ENCODE assay signal across 8 cellular contexts in the genomic region with DNA sequence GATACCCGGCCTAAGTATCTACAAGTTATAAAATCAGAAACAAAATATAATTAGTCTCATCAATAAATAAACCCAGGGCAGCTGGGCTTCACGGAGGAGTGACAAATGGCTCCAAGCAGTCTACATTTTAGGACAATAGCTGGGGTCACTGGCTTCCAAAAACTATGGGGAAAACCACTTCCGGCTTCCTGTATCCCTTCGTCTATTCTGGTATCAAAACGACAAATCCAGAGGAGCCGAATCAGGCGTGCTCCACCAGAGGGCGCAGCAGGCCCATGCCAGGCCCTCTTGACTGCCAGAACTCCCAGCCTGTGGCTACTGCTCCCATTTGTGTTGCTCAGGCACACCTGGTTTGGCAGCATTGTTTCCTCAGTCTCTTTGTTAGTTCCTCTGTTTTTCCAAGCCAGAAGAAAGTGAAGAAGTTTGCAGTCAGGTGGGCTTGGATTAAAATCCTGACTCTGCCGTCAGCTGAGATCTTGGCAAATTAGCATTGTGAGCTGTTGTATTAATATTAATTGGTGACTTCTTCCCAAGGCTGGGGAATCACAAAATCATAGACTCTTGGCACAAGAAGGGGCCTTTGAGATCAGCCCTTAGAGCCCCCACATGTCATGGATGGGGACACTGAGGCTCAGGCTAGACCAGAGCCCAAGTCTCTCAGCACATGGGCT. TPM values are rescaled to one million over a fixed set of nuclear protein-coding genes. Genes with fewer than 3 reads are reported as not detected.
DNase-seq lines count a peak whose midpoint lies in the region; ATAC-seq and TF ChIP-seq lines count a peak whose summit lies in the region.

No MANE protein-coding gene starts in this region.

- H3K4me3 ChIP-seq in adipocyte (ENCODE audit: low read length) (no peak overlapping the region), psoas muscle (no peak overlapping the region), upper lobe of right lung (no peak overlapping the region)

- intact Hi-C loops in left cardiac atrium (cut with DNase I) = loop anchor here (2.0 to 10.0 kb wide), 5 partner anchors 54 to 186 kb away; a partner anchor contains a TSS
- intact Hi-C loops in psoas muscle (cut with DNase I) = loop anchor here (1.0 to 5.0 kb wide), 4 partner anchors 54 to 187 kb away; a partner anchor contains a TSS
- intact Hi-C loops in upper lobe of right lung (cut with DNase I) = no loop called here

- peak; percentile 94 for TF ChIP-seq CTCF in psoas muscle (IDR thresholded peaks at IDR 0.05)
- TF ChIP-seq CTCF in upper lobe of right lung (IDR thresholded peaks at IDR 0.05) = peak; percentile 95

- H3K9me3 ChIP-seq in adipocyte (ENCODE audit: control insufficient read depth, low read length) (no peaks in the 10 kb centered on the region), psoas muscle (no peaks in the 10 kb centered on the region), upper lobe of right lung (no peaks in the 10 kb centered on the region)

- peak; percentile 95 for DNase-seq in A172 (ENCODE audit: low spot score)
- DNase-seq in NCI-H1105 treated with DMSO at 0.1 percent for 48 hours (lab: John Stamatoyannopoulos, UW) = peak; percentile 73
- DNase-seq in SW 1271 (lab: John Stamatoyannopoulos, UW) = peak; percentile 25 to 82
- peak; percentile 95 for DNase-seq in adipocyte (ENCODE audit: low read depth)
- peak; percentile 89 for DNase-seq in left cardiac atrium
- DNase-seq in psoas muscle = peak; percentile 90 to 94
- peak; percentile 94 for DNase-seq in upper lobe of right lung

- H3K9ac ChIP-seq in adipocyte (ENCODE audit: low read length) = peak overlapping the region; percentile 66

- H3K4me1 ChIP-seq in adipocyte (ENCODE audit: control insufficient read depth, insufficient read depth, low read length) = no peaks in the 10 kb centered on the region
- no peaks in the 10 kb centered on the region for H3K4me1 ChIP-seq in psoas muscle
- peaks cover 3% of the 10 kb centered on the region for H3K4me1 ChIP-seq in upper lobe of right lung

- ATAC-seq in GM18502 (IDR thresholded peaks at IDR 0.05; ENCODE audit: poor library complexity, unreplicated experiment) = peak; percentile 57
- ATAC-seq in left cardiac atrium = peak; percentile 95 to 97
- peak; percentile 96 to 99 (median 98) for ATAC-seq in psoas muscle
- ATAC-seq in upper lobe of right lung = peak; percentile 99

- H3K27me3 ChIP-seq in adipocyte (replicated peaks; ENCODE audit: control insufficient read depth, insufficient read depth, low read length) (no peaks in the 10 kb centered on the region), psoas muscle (ENCODE audit: insufficient read depth in 3 of 3, low read length in 2 of 3) (no peaks in the 10 kb centered on the region), upper lobe of right lung (no peaks in the 10 kb centered on the region)

- 18 to 24% (median 18%) methylated on average over 9 of the region's 9 CpGs for WGBS in psoas muscle, 3 donors

- H3K27ac ChIP-seq in psoas muscle (no peak overlapping the region), upper lobe of right lung (peak overlapping the region; percentile 2)

- H3K36me3 ChIP-seq in adipocyte (ENCODE audit: control insufficient read depth, insufficient read depth, low read length, severe bottlenecking) (peaks cover 3% of the 10 kb centered on the region), psoas muscle (ENCODE audit: insufficient read depth in 1 of 2, low read depth in 1 of 2) (no peaks in the 10 kb centered on the region), upper lobe of right lung (no peaks in the 10 kb centered on the region)

RNA-seq across cellular contexts. Expression of a gene that starts 11.6 kb away (rescaled TPM):
- total RNA-seq in A172 (2014; rRNA removed; shearing (Covaris generic)) = 39.4 and 39.5 TPM in 2 replicates
- total RNA-seq in left cardiac atrium (10 to 100 TPM; 44.1 to 49.3 TPM), psoas muscle (10 to 100 TPM; 43.6 to 51.5 (median 44.5) TPM), upper lobe of right lung (104 TPM)
- polyA plus RNA-seq in psoas muscle = 10 to 100 TPM; 17.6 to 34.7 (median 32.1) TPM

RNA-seq across cellular contexts. Expression of a gene that starts 54.7 kb away (rescaled TPM):
- total RNA-seq in A172 (2014; rRNA removed; shearing (Covaris generic)) = 162 and 164 TPM in 2 replicates
- total RNA-seq in left cardiac atrium = 1,000 to 10,000 TPM in 1 of 2 donors, 100 to 1,000 TPM in 1; 881 to 1,287 TPM
- total RNA-seq in psoas muscle = 100 to 1,000 TPM; 140 to 490 (median 211) TPM
- 100 to 1,000 TPM; 199 to 225 (median 208) TPM for polyA plus RNA-seq in psoas muscle
- total RNA-seq in upper lobe of right lung = 464 TPM
